In genomic region chr3:109362823-109363222, GRCh38 we compare ENCODE assay signal across 1 cellular context.
TF ChIP-seq lines count a peak whose summit lies in the region.

No MANE protein-coding gene starts in this region.

TF ChIP-seq in WTC11, 78 proteins besides CTCF, POLR2A, EP300 and RAD21 (continued from another document):
- TF ChIP-seq PREB (CRISPR knock-in tag; IDR thresholded peaks at IDR 0.05; ENCODE audit: borderline replicate concordance) (no peak), ETV6 (CRISPR knock-in tag; IDR thresholded peaks at IDR 0.05) (no peak), TEAD1 (CRISPR knock-in tag; IDR thresholded peaks at IDR 0.05) (no peak), OVOL2 (CRISPR knock-in tag; IDR thresholded peaks at IDR 0.05; ENCODE audit: borderline replicate concordance) (no peak), ZNF317 (CRISPR knock-in tag; IDR thresholded peaks at IDR 0.05; ENCODE audit: borderline replicate concordance, low read depth) (no peak), NR3C1 (CRISPR knock-in tag; conservative IDR thresholded peaks at IDR 0.05; ENCODE audit: low read depth) (no peak)
